In genomic region chr21:34996304-34997081, GRCh38 we compare ENCODE assay signal across 13 cellular contexts. TPM values are rescaled to one million over a fixed set of nuclear protein-coding genes. Genes with fewer than 3 reads are reported as not detected.
DNase-seq lines count a peak whose midpoint lies in the region; ATAC-seq and TF ChIP-seq lines count a peak whose summit lies in the region.
"Had no signal": no experiment of that assay in that cellular context is flagged by ENCODE, and none has a peak within 500 bp of the region (broad histone marks: within the 10 kb centered on the region; RNA-seq: fewer than 3 reads in every experiment).

No MANE protein-coding gene starts in this region.

- peak overlapping the region; percentile 25 for H3K4me3 Mint-ChIP-seq in activated naive CD8-positive, alpha-beta T cell treated with anti-CD3 and anti-CD28 coated beads for 36 hours
- H3K4me3 Mint-ChIP-seq: H9 had no signal

- peaks cover 7% of the 10 kb centered on the region for H3K79me1 ChIP-seq in mesenchymal stem cell (replicated peaks; ENCODE audit: low read length, poor library complexity, severe bottlenecking)

- TF ChIP-seq CTCF in left ventricle myocardium inferior (IDR thresholded peaks at IDR 0.05; ENCODE audit: borderline replicate concordance) (no peak), uterus (IDR thresholded peaks at IDR 0.05) (no peak)

- H3K27ac ChIP-seq in left ventricle myocardium inferior (replicated peaks) (no peak overlapping the region), mesenchymal stem cell (ENCODE audit: low read length, poor library complexity, severe bottlenecking) (no peak overlapping the region), uterus (peak overlapping the region in 1 of 2 donors; percentile 42), SJCRH30 (no peak overlapping the region)
- H3K27ac ChIP-seq: epithelial cell of prostate, HL-60, SK-N-MC had no signal

- H3K4me1 ChIP-seq in left ventricle myocardium inferior (peaks cover 12% of the 10 kb centered on the region), mesenchymal stem cell (ENCODE audit: control insufficient read depth, insufficient read depth, low read depth, low read length) (peaks cover 6% of the 10 kb centered on the region), uterus (no peaks in the 10 kb centered on the region), SJCRH30 (no peaks in the 10 kb centered on the region; the same call in 1 of the 2 replicates)

- H3K23ac ChIP-seq in mesenchymal stem cell (ENCODE audit: low read length in 2 of 2): no peak overlapping the region

- H3K27me3 ChIP-seq in left ventricle myocardium inferior (ENCODE audit: low read depth) (peaks cover 19% of the 10 kb centered on the region), mesenchymal stem cell (ENCODE audit: control insufficient read depth in 1 of 2, insufficient read depth in 1 of 2, low read length in 2 of 2) (no peaks in the 10 kb centered on the region), uterus (no peaks in the 10 kb centered on the region), SJCRH30 (no peaks in the 10 kb centered on the region)

- no peaks in the 10 kb centered on the region for H3K27me3 Mint-ChIP-seq in activated naive CD8-positive, alpha-beta T cell treated with anti-CD3 and anti-CD28 coated beads for 36 hours

- H3K27ac Mint-ChIP-seq in activated naive CD8-positive, alpha-beta T cell treated with anti-CD3 and anti-CD28 coated beads for 36 hours: peak overlapping the region; percentile 52

- H3K36me3 ChIP-seq in left ventricle myocardium inferior: no peaks in the 10 kb centered on the region
- H3K36me3 ChIP-seq in mesenchymal stem cell (ENCODE audit: control insufficient read depth in 1 of 2, insufficient read depth in 2 of 2, low read depth in 1 of 2, low read length in 2 of 2): peaks cover 0 to 3% of the 10 kb centered on the region in 2 experiments
- no peaks in the 10 kb centered on the region for H3K36me3 ChIP-seq in uterus
- peaks cover 14% of the 10 kb centered on the region for H3K36me3 ChIP-seq in SJCRH30

- no peak overlapping the region for H2AK5ac ChIP-seq in mesenchymal stem cell (ENCODE audit: low read length, severe bottlenecking)

- H2BK12ac ChIP-seq in mesenchymal stem cell (ENCODE audit: low read length in 2 of 2): peak overlapping the region; percentile 28 to 57

- H3K4me3 ChIP-seq in left ventricle myocardium inferior (no peak overlapping the region), mesenchymal stem cell (ENCODE audit: insufficient read depth in 1 of 2, low read depth in 1 of 2, low read length in 2 of 2) (peak overlapping the region in 1 of 2 experiments; percentile 6), uterus (no peak overlapping the region), SJCRH30 (no peak overlapping the region)
- H3K4me3 ChIP-seq: SK-N-MC had no signal

- WGBS in mesenchymal stem cell: 44% methylated on average over 4 of the region's 8 CpGs

- H3K9me3 Mint-ChIP-seq in activated naive CD8-positive, alpha-beta T cell treated with anti-CD3 and anti-CD28 coated beads for 36 hours: no peaks in the 10 kb centered on the region

- peaks cover 61% of the 10 kb centered on the region for H3K4me1 Mint-ChIP-seq in activated naive CD8-positive, alpha-beta T cell treated with anti-CD3 and anti-CD28 coated beads for 36 hours

- peak overlapping the region; percentile 11 for H4K91ac ChIP-seq in mesenchymal stem cell (ENCODE audit: low read length)

- ATAC-seq in left cardiac atrium (peak; percentile 42), GM19467 (IDR thresholded peaks at IDR 0.05; ENCODE audit: unreplicated experiment) (no peak)

- H2BK15ac ChIP-seq in mesenchymal stem cell (ENCODE audit: low read depth, poor library complexity, severe bottlenecking): no peak overlapping the region

- DNase-seq in left cardiac atrium: peak; percentile 50
- no peak for DNase-seq in left ventricle myocardium inferior
- no peak for DNase-seq in activated naive CD8-positive, alpha-beta T cell treated with anti-CD3 and anti-CD28 coated beads for 36 hours
- DNase-seq in mesenchymal stem cell: peak; percentile 43
- peak; percentile 42 to 44 for DNase-seq in uterus
- no peak for DNase-seq in NCI-H524 treated with DMSO at 0.1 percent for 48 hours (lab: John Stamatoyannopoulos, UW)
- DNase-seq in SJCRH30: no peak
- DNase-seq: activated gamma-delta T cell treated with Interleukin-2 at 50 U/mL for 16 hours, H9 had no signal

- H3K36me3 Mint-ChIP-seq in activated naive CD8-positive, alpha-beta T cell treated with anti-CD3 and anti-CD28 coated beads for 36 hours: peaks cover 11% of the 10 kb centered on the region

- H2BK120ac ChIP-seq in mesenchymal stem cell (ENCODE audit: low read depth, low read length): no peak overlapping the region

- intact Hi-C loops in left cardiac atrium (cut with DNase I): no loop called here
- intact Hi-C loops in left ventricle myocardium inferior (cut with micrococcal nuclease): no loop called here
- intact Hi-C loops in uterus (cut with DNase I; ENCODE audit: low total_unique reads): no loop called here

- peak overlapping the region; percentile 5 to 67 for H3K18ac ChIP-seq in mesenchymal stem cell (ENCODE audit: low read depth in 1 of 2, low read length in 2 of 2)

- no peak overlapping the region for H3K14ac ChIP-seq in mesenchymal stem cell (ENCODE audit: low read length in 2 of 2)

- H2AFZ ChIP-seq in mesenchymal stem cell (ENCODE audit: low read depth, low read length): no peak overlapping the region

- H3K4me2 ChIP-seq in mesenchymal stem cell (ENCODE audit: low read length, poor library complexity, severe bottlenecking): no peak overlapping the region

- H3K9ac ChIP-seq in mesenchymal stem cell (ENCODE audit: low read length): peak overlapping the region; percentile 75

- H4K8ac ChIP-seq in mesenchymal stem cell (ENCODE audit: low read length): peak overlapping the region; percentile 4

- no peak for TF ChIP-seq POLR2A in uterus (IDR thresholded peaks at IDR 0.05)

- H2BK5ac ChIP-seq in mesenchymal stem cell (ENCODE audit: low read depth, low read length, poor library complexity, severe bottlenecking): no peak overlapping the region

- peak overlapping the region in 1 of 2 experiments; percentile 79 for H3K4ac ChIP-seq in mesenchymal stem cell (ENCODE audit: low read depth in 1 of 2, low read length in 2 of 2)

- H3K9me3 ChIP-seq in left ventricle myocardium inferior (replicated peaks): no peaks in the 10 kb centered on the region
- H3K9me3 ChIP-seq in mesenchymal stem cell (ENCODE audit: control insufficient read depth, low read length): no peaks in the 10 kb centered on the region
- no peaks in the 10 kb centered on the region for H3K9me3 ChIP-seq in uterus
- no peaks in the 10 kb centered on the region for H3K9me3 ChIP-seq in SJCRH30 (replicated peaks)

RNA-seq across cellular contexts. Expression of gene RUNX1, which starts 52.6 kb away (rescaled TPM):
- total RNA-seq in left cardiac atrium (10 to 100 TPM in 1 of 2 donors, 1 to 10 TPM in 1; 7.8 to 27.4 TPM), left ventricle myocardium inferior (1.5 TPM), uterus (10 to 100 TPM in 1 of 4 donors, 1 to 10 TPM in 2, under 1 TPM in 1; under 0.01 to 13.2 (median 8.7) TPM)
- 10 to 100 TPM; 16.6 to 18.0 TPM for total RNA-seq in activated naive CD8-positive, alpha-beta T cell treated with anti-CD3 and anti-CD28 coated beads for 36 hours
- polyA plus RNA-seq in mesenchymal stem cell (2013, experiment 1 of 2): 32.6 TPM
- polyA plus RNA-seq in mesenchymal stem cell (2013, experiment 2 of 2): 29.7 TPM
- 21.7 and 23.7 TPM in 2 replicates for total RNA-seq in SJCRH30 (2014; rRNA removed; shearing (Covaris generic))

Comparison
In these comparisons a context has a peak if more than half of its experiments do, and no peak if none do; other contexts are left out.
1. DNase-seq: peak in left cardiac atrium (single experiment), mesenchymal stem cell (single experiment) and uterus (2 of 2); none in left ventricle myocardium inferior (single experiment), activated naive CD8-positive, alpha-beta T cell treated with anti-CD3 and anti-CD28 coated beads for 36 hours (single experiment), NCI-H524 treated with DMSO at 0.1 percent for 48 hours (single experiment) and SJCRH30 (0 of 2).